In the genomic region with DNA sequence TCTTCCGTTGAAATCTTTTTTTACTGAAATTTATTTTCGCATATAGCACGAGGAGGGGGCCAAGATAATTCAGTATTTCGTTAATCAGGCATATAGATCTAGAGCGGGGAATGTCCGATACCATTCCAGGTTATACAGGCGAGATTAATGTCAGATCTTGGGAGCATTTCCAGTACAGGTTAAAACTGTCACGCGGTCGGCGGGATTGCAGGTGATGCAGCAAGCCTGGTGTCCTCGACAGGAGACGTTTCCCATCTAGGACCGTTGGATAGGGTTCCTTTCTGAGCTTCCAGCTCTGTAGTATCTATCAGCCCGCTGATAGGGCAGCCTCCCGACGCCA, we compare ENCODE assay signal across 8 cellular contexts. TPM values are rescaled to one million over a fixed set of nuclear protein-coding genes. Genes with fewer than 3 reads are reported as not detected.
A peak's percentile ranks its signal among the peaks of the same experiment; 100 is the strongest.
DNase-seq lines count a peak whose midpoint lies in the region; ATAC-seq and TF ChIP-seq lines count a peak whose summit lies in the region.

No MANE protein-coding gene starts in this region.

- H3K79me2 ChIP-seq in Loucy (ENCODE audit: insufficient read depth, low read length): peaks cover 46% of the 10 kb centered on the region

- peaks cover 35% of the 10 kb centered on the region for H4K20me1 ChIP-seq in Loucy (ENCODE audit: insufficient read depth, low read length, poor library complexity, severe bottlenecking)

- peak overlapping the region; percentile 95 for H2AFZ ChIP-seq in Loucy (ENCODE audit: low read length)

- H3K27ac ChIP-seq in coronary artery: peak overlapping the region; percentile 72 to 89

- peaks cover 42% of the 10 kb centered on the region for H3K4me1 ChIP-seq in Loucy (ENCODE audit: insufficient read depth, low read length, poor library complexity, severe bottlenecking)

- DNase-seq in AG09309 (ENCODE audit: low read depth) (no peak), coronary artery (ENCODE audit: low spot score) (no peak), natural killer cell (no peak), NCI-H748 treated with DMSO at 0.1 percent for 48 hours (lab: John Stamatoyannopoulos, UW) (no peak)
- DNase-seq in stimulated activated CD4-positive, alpha-beta T cell treated with anti-CD3 and anti-CD28 coated beads, Interleukin-12 subunit alpha, Interleukin-12 subunit beta, amount 100 ng/mL, for 4 hours: no peak

- peaks cover 19 to 31% of the 10 kb centered on the region in 2 donors for H3K4me1 Mint-ChIP-seq in natural killer cell

- no peaks in the 10 kb centered on the region for H3K36me3 Mint-ChIP-seq in natural killer cell

- H3K4me2 ChIP-seq in Loucy (ENCODE audit: low read depth, low read length, poor library complexity, severe bottlenecking): peak overlapping the region; percentile 75

- ATAC-seq in natural killer cell (no peak), HG03565 (IDR thresholded peaks at IDR 0.05; ENCODE audit: unreplicated experiment) (no peak), HG03095 (IDR thresholded peaks at IDR 0.05; ENCODE audit: unreplicated experiment) (no peak)

- H3F3A ChIP-seq in Loucy (ENCODE audit: low read depth): no peaks in the 10 kb centered on the region

- H3K9me3 ChIP-seq in Loucy (ENCODE audit: insufficient read depth, low read depth, low read length): no peaks in the 10 kb centered on the region

- intact Hi-C loops in natural killer cell (cut with micrococcal nuclease): loop anchor here (5.0 kb wide), 1 partner anchor 584 kb away; a partner anchor contains a TSS

- no peaks in the 10 kb centered on the region for H3K27me3 Mint-ChIP-seq in natural killer cell (ENCODE audit: low read depth in 2 of 2)

- H3K9me2 ChIP-seq in Loucy (replicated peaks; ENCODE audit: low read depth, low read length): no peaks in the 10 kb centered on the region

- H3K9ac ChIP-seq in Loucy (ENCODE audit: low read depth, low read length, poor library complexity, severe bottlenecking): peak overlapping the region; percentile 85

- no peaks in the 10 kb centered on the region for H3K9me3 Mint-ChIP-seq in natural killer cell

- peak overlapping the region; percentile 91 to 93 for H3K27ac Mint-ChIP-seq in natural killer cell

- H3K4me3 Mint-ChIP-seq in natural killer cell: peak overlapping the region; percentile 93

- H3K36me3 ChIP-seq in Loucy (ENCODE audit: insufficient read depth, low read length): no peaks in the 10 kb centered on the region

- H3K27me3 ChIP-seq in Loucy (ENCODE audit: insufficient read depth, low read length, poor library complexity, severe bottlenecking): no peaks in the 10 kb centered on the region

- TF ChIP-seq CTCF in AG09309 (IDR thresholded peaks at IDR 0.05; ENCODE audit: control insufficient read depth, insufficient read depth, low read depth, low read length, missing control alignments) (no peak), Loucy (conservative IDR thresholded peaks at IDR 0.05; ENCODE audit: low read length) (no peak), coronary artery (IDR thresholded peaks at IDR 0.05) (no peak), natural killer cell (IDR thresholded peaks at IDR 0.05) (no peak)

- peak overlapping the region; percentile 99 for H3K4me3 ChIP-seq in AG09309 (ENCODE audit: control insufficient read depth, low read depth, low read length)
- peak overlapping the region; percentile 86 for H3K4me3 ChIP-seq in Loucy (ENCODE audit: low read length, poor library complexity, severe bottlenecking)
- peak overlapping the region; percentile 93 for H3K4me3 ChIP-seq in coronary artery

RNA-seq across cellular contexts. Expression of a gene that starts 0.4 kb away (rescaled TPM):
- total RNA-seq in natural killer cell: 10 to 100 TPM; 21.6 to 24.0 (median 22.6) TPM

RNA-seq across cellular contexts. Expression of a gene that starts 20.3 kb away (rescaled TPM):
- not detected for total RNA-seq in natural killer cell

RNA-seq across cellular contexts. Expression of a gene that starts 56.1 kb away (rescaled TPM):
- total RNA-seq in natural killer cell: not detected
